ENCODE assay signal across 8 cellular contexts in genomic region chr6:154510144-154510905, GRCh38. TPM values are rescaled to one million over a fixed set of nuclear protein-coding genes. Genes with fewer than 3 reads are reported as not detected.
A peak's percentile ranks its signal among the peaks of the same experiment; 100 is the strongest.
DNase-seq lines count a peak whose midpoint lies in the region; ATAC-seq and TF ChIP-seq lines count a peak whose summit lies in the region.

TSS of gene CNKSR3 (minus strand) at chr6:154510685. CDS start at chr6:154510114, 571 bp downstream.

- peak within 1 kb of the TSS; percentile 86 for H3K27ac Mint-ChIP-seq in Caco-2 (ENCODE audit: unreplicated experiment)
- H3K27ac Mint-ChIP-seq in activated naive CD8-positive, alpha-beta T cell treated with anti-CD3 and anti-CD28 coated beads for 36 hours = no peak within 1 kb of the TSS

- H3K9me3 ChIP-seq in Caco-2 = no peaks in the 10 kb centered on the region
- H3K9me3 ChIP-seq in vagina = no peaks in the 10 kb centered on the region

- intact Hi-C loops in Caco-2 (cut with micrococcal nuclease; ENCODE audit: unreplicated experiment) = loop anchor here (1.0 to 5.0 kb wide), 8 partner anchors 10 to 356 kb away; no protein-coding TSS in a partner anchor
- intact Hi-C loops in Right ventricle myocardium inferior (cut with DNase I) = loop anchor here (5.0 kb wide), 3 partner anchors 78 to 102 kb away; no protein-coding TSS in a partner anchor
- intact Hi-C loops in vagina (cut with DNase I) = loop anchor here (10.0 kb wide), 1 partner anchor 96 kb away; no protein-coding TSS in a partner anchor

- H3K4me1 Mint-ChIP-seq in Caco-2 (ENCODE audit: low read depth, unreplicated experiment) = peaks cover 37% of the 10 kb centered on the region
- H3K4me1 Mint-ChIP-seq in activated naive CD8-positive, alpha-beta T cell treated with anti-CD3 and anti-CD28 coated beads for 36 hours = peaks cover 8% of the 10 kb centered on the region

- no peaks in the 10 kb centered on the region for H3K27me3 Mint-ChIP-seq in Caco-2 (ENCODE audit: insufficient read depth, unreplicated experiment)
- peaks cover 77% of the 10 kb centered on the region for H3K27me3 Mint-ChIP-seq in activated naive CD8-positive, alpha-beta T cell treated with anti-CD3 and anti-CD28 coated beads for 36 hours

- peak in 1 of 2 donors; percentile 73 for TF ChIP-seq POLR2A in vagina (IDR thresholded peaks at IDR 0.05)

- peaks cover 17% of the 10 kb centered on the region for H3K36me3 Mint-ChIP-seq in Caco-2 (ENCODE audit: insufficient read depth, unreplicated experiment)
- no peaks in the 10 kb centered on the region for H3K36me3 Mint-ChIP-seq in activated naive CD8-positive, alpha-beta T cell treated with anti-CD3 and anti-CD28 coated beads for 36 hours

- CTCF ChIA-PET in Caco-2 (lab: Charles Lee) = interaction anchor here (0.6 to 1.2 kb wide), 6 partner anchors 8 to 773 kb away, joined by 3 to 7 read pairs (median 4); no protein-coding TSS in a partner anchor

- peak within 1 kb of the TSS; percentile 93 for H3K4me3 Mint-ChIP-seq in Caco-2 (ENCODE audit: unreplicated experiment)
- H3K4me3 Mint-ChIP-seq in activated naive CD8-positive, alpha-beta T cell treated with anti-CD3 and anti-CD28 coated beads for 36 hours = peak within 1 kb of the TSS; percentile 67

- peak within 1 kb of the TSS; percentile 80 for H3K27ac ChIP-seq in vagina

- H3K27me3 ChIP-seq in Caco-2 (replicated peaks; ENCODE audit: control insufficient read depth, insufficient read depth, low read length) (no peaks in the 10 kb centered on the region), vagina (no peaks in the 10 kb centered on the region)

- H3K4me1 ChIP-seq in Caco-2 (peaks cover 42% of the 10 kb centered on the region), vagina (peaks cover 31% of the 10 kb centered on the region)

- peak; percentile 92 to 95 for DNase-seq in Caco-2
- DNase-seq in NCI-H526 treated with DMSO at 0.1 percent for 48 hours (lab: John Stamatoyannopoulos, UW) = peak; percentile 95
- DNase-seq in activated naive CD8-positive, alpha-beta T cell treated with anti-CD3 and anti-CD28 coated beads for 36 hours = peak; percentile 57
- peak; percentile 92 for DNase-seq in Right ventricle myocardium inferior (ENCODE audit: missing footprints)
- DNase-seq in non-pigmented ciliary epithelial cell (ENCODE audit: low read depth) = peak; percentile 53
- no peak for DNase-seq in vagina (ENCODE audit: extremely low spot score in 2 of 2)

- no peaks in the 10 kb centered on the region for H3K9me3 Mint-ChIP-seq in Caco-2 (ENCODE audit: unreplicated experiment)
- no peaks in the 10 kb centered on the region for H3K9me3 Mint-ChIP-seq in activated naive CD8-positive, alpha-beta T cell treated with anti-CD3 and anti-CD28 coated beads for 36 hours

- peak within 1 kb of the TSS; percentile 96 for H3K4me3 ChIP-seq in Caco-2 (ENCODE audit: low read depth, low read length)
- H3K4me3 ChIP-seq in vagina = peak within 1 kb of the TSS; percentile 64 to 73

- ATAC-seq in GM19397 (IDR thresholded peaks at IDR 0.05; ENCODE audit: unreplicated experiment) (peak; percentile 83), HG03520 (IDR thresholded peaks at IDR 0.05; ENCODE audit: unreplicated experiment) (peak; percentile 46), Right ventricle myocardium inferior (peak; percentile 92)

- no peak for TF ChIP-seq CTCF in Caco-2 (IDR thresholded peaks at IDR 0.05; ENCODE audit: insufficient read depth in 1 of 2, low read depth in 1 of 2, low read length in 1 of 2, severe bottlenecking in 1 of 2, unreplicated experiment in 1 of 2)
- peak in 1 of 3 experiments; percentile 19 for TF ChIP-seq CTCF in vagina (IDR thresholded peaks at IDR 0.05)

- POLR2A ChIA-PET in Caco-2 (lab: Charles Lee) = interaction anchor here (0.5 to 1.4 kb wide), 8 partner anchors 10 to 148 kb away, joined by 3 to 7 read pairs (median 3); no protein-coding TSS in a partner anchor

- no peaks in the 10 kb centered on the region; the same call in 1 of the 2 replicates for H3K36me3 ChIP-seq in Caco-2 (ENCODE audit: control insufficient read depth, insufficient read depth, low read length)
- no peaks in the 10 kb centered on the region for H3K36me3 ChIP-seq in vagina

- BruUV-seq in Caco-2 (replicated peaks; lab: Mats Ljungman, UMichigan) = no TSS peak

RNA-seq across cellular contexts. Expression of gene CNKSR3, which starts in this region (rescaled TPM):
- total RNA-seq in Caco-2 (2022) (31.8 and 33.1 TPM in 2 replicates), Right ventricle myocardium inferior (20.0 TPM), vagina (7.4 TPM)
- 1 to 10 TPM; 1.1 to 1.3 TPM for total RNA-seq in activated naive CD8-positive, alpha-beta T cell treated with anti-CD3 and anti-CD28 coated beads for 36 hours

Comparison
In these comparisons a context has a peak if more than half of its experiments do, and no peak if none do; other contexts are left out.
1. DNase-seq: peak in Caco-2 (2 of 2), NCI-H526 treated with DMSO at 0.1 percent for 48 hours (single experiment), activated naive CD8-positive, alpha-beta T cell treated with anti-CD3 and anti-CD28 coated beads for 36 hours (single experiment), Right ventricle myocardium inferior (single experiment) and non-pigmented ciliary epithelial cell (single experiment); none in vagina (0 of 2).
2. Peak in every context shown above with its lines, with median percentiles within 50 percentile points of each other: ATAC-seq.